In genomic region chr18:62033207-62033606, GRCh38 we compare ENCODE assay signal across 22 cellular contexts.
"Had no signal": no experiment of that assay in that cellular context is flagged by ENCODE, and none has a peak within 500 bp of the region (broad histone marks: within the 10 kb centered on the region; RNA-seq: fewer than 3 reads in every experiment).

No MANE protein-coding gene starts in this region.

- H3K9me3 ChIP-seq: esophagus squamous epithelium, heart right ventricle, left ventricle myocardium inferior, mucosa of descending colon, ovary, right lobe of liver, suprapubic skin had no signal

- H3K27me3 Mint-ChIP-seq: activated CD4-positive, alpha-beta memory T cell treated with anti-CD3 and anti-CD28 coated beads for 36 hours; activated naive CD4-positive, alpha-beta T cell treated with anti-CD3 and anti-CD28 coated beads, Interleukin-2, amount 50 U/mL, for 24 hours; stimulated activated naive CD8-positive, alpha-beta T cell treated with anti-CD3 and anti-CD28 coated beads, Interleukin-15, amount 100 ng/mL, for 72 hours had no signal

- H3K4me1 ChIP-seq: esophagus squamous epithelium, right lobe of liver, suprapubic skin had no signal

- H3K27me3 ChIP-seq: esophagus squamous epithelium, ovary, right lobe of liver, suprapubic skin had no signal

- H3K27ac Mint-ChIP-seq: activated B cell treated with CpG ODN at 0.5 μM for 24 hours; activated CD4-positive, alpha-beta memory T cell treated with anti-CD3 and anti-CD28 coated beads for 36 hours; activated naive CD4-positive, alpha-beta T cell treated with anti-CD3 and anti-CD28 coated beads, Interleukin-2, amount 50 U/mL, for 24 hours; immature natural killer cell; memory B cell; naive B cell; stimulated activated naive CD8-positive, alpha-beta T cell treated with anti-CD3 and anti-CD28 coated beads, Interleukin-15, amount 100 ng/mL, for 72 hours had no signal

- H3K9me3 Mint-ChIP-seq: activated B cell treated with CpG ODN at 0.5 μM for 24 hours; activated CD4-positive, alpha-beta memory T cell treated with anti-CD3 and anti-CD28 coated beads for 36 hours; activated naive CD4-positive, alpha-beta T cell treated with anti-CD3 and anti-CD28 coated beads, Interleukin-2, amount 50 U/mL, for 24 hours; memory B cell; stimulated activated naive CD8-positive, alpha-beta T cell treated with anti-CD3 and anti-CD28 coated beads, Interleukin-15, amount 100 ng/mL, for 72 hours had no signal

- H3K27ac ChIP-seq: esophagus squamous epithelium, heart right ventricle, left ventricle myocardium inferior, ovary, right lobe of liver, suprapubic skin had no signal

- H3K4me3 ChIP-seq: esophagus squamous epithelium, heart right ventricle, left ventricle myocardium inferior, mucosa of descending colon, ovary, right lobe of liver, suprapubic skin had no signal

- H3K4me1 Mint-ChIP-seq: activated B cell treated with CpG ODN at 0.5 μM for 24 hours, immature natural killer cell, memory B cell, naive B cell had no signal

- H3K4me3 Mint-ChIP-seq: activated B cell treated with CpG ODN at 0.5 μM for 24 hours; activated CD4-positive, alpha-beta memory T cell treated with anti-CD3 and anti-CD28 coated beads for 36 hours; immature natural killer cell; memory B cell; naive B cell; stimulated activated naive CD8-positive, alpha-beta T cell treated with anti-CD3 and anti-CD28 coated beads, Interleukin-15, amount 100 ng/mL, for 72 hours had no signal

- ATAC-seq: heart right ventricle; mucosa of descending colon; right lobe of liver; stimulated activated naive CD8-positive, alpha-beta T cell treated with anti-CD3 and anti-CD28 coated beads, Interleukin-15, amount 100 ng/mL, for 72 hours had no signal

- H3K36me3 ChIP-seq: esophagus squamous epithelium, heart right ventricle, left ventricle myocardium inferior, ovary, right lobe of liver, suprapubic skin had no signal

- H3K36me3 Mint-ChIP-seq: activated CD4-positive, alpha-beta memory T cell treated with anti-CD3 and anti-CD28 coated beads for 36 hours; activated naive CD4-positive, alpha-beta T cell treated with anti-CD3 and anti-CD28 coated beads, Interleukin-2, amount 50 U/mL, for 24 hours; immature natural killer cell; memory B cell; naive B cell had no signal

- DNase-seq: activated B cell treated with CpG ODN at 0.5 μM for 24 hours; activated CD4-positive, alpha-beta memory T cell treated with anti-CD3 and anti-CD28 coated beads for 36 hours; activated gamma-delta T cell; activated T-cell treated with anti-CD3 and anti-CD28 coated beads, Interleukin-2, amount 50 U/mL, for 48 hours; effector CD4-positive, alpha-beta T cell; esophagus squamous epithelium; heart right ventricle; immature natural killer cell; kidney glomerular epithelial cell; left ventricle myocardium inferior; mucosa of descending colon; naive B cell; ovary; right lobe of liver; small intestine; stimulated activated CD4-positive, alpha-beta T cell treated with anti-CD3 and anti-CD28 coated beads, Interleukin-15, amount 100 ng/mL, for 24 hours; stimulated activated CD4-positive, alpha-beta T cell treated with anti-CD3 and anti-CD28 coated beads, Interleukin-2, amount 100 ng/mL, for 48 hours; stimulated activated naive CD8-positive, alpha-beta T cell treated with anti-CD3 and anti-CD28 coated beads, Interleukin-15, amount 100 ng/mL, for 72 hours; trophoblast cell had no signal
